7 cellular contexts compared by ENCODE assay signal in the genomic region with DNA sequence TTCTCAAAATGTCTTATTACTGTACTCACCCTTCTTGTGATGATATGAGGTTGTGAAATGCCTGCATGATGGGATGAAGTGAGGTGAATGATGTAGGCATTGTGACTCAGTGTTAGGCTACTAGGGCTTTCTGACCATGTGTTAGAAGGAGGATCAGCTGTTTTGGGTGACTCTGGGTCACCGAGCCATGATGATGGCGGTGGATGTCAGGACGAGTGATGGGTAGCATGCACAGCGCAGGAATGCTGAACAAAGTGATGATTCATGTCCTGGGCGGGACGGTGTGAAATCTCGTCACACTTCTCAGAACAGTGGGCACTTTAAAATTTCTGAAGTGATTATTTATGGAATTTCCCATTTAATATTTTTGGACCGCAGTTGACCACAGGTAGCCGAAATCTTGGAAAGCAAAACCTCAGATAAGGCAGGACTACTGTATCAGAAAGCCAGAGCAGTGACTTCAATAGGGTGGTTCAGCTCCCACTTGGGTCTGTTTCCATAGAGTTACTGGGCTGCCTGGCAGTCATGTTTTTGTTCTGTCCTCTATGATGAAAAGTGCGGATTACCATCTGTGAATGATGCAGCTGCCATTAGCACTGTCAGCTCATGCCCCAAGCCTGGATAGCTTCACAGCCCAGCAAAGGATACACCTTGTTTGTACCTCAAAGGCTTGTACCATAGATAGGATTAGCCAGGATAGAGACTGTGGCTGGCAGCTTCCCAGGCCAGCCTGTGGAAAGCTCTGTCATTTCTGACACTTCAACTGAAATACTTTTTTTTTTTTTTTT. TPM values are rescaled to one million over a fixed set of nuclear protein-coding genes. Genes with fewer than 3 reads are reported as not detected.
DNase-seq lines count a peak whose midpoint lies in the region; ATAC-seq lines count a peak whose summit lies in the region.

No MANE protein-coding gene starts in this region.

- DNase-seq in Karpas-422 (peak; percentile 38), glomerular visceral epithelial cell (ENCODE audit: extremely low spot score) (peak; percentile 99), NCI-H2227 (lab: John Stamatoyannopoulos, UW; ENCODE audit: unreplicated experiment) (no peak), DMS53 (lab: John Stamatoyannopoulos, UW) (no peak)
- DNase-seq in activated CD4-positive, alpha-beta memory T cell treated with anti-CD3 and anti-CD28 coated beads, Interleukin-2, amount 10 ng/mL, durations not matched to agents 7 days and 5 days: peak; percentile 57

- no peak overlapping the region for H2AFZ ChIP-seq in Karpas-422 (ENCODE audit: low read length)

- no peaks in the 10 kb centered on the region for H3K36me3 ChIP-seq in Karpas-422 (ENCODE audit: insufficient read depth, low read length)

- H3K9me2 ChIP-seq in Karpas-422 (replicated peaks; ENCODE audit: insufficient read depth, low read length): no peaks in the 10 kb centered on the region

- no peak overlapping the region for H3K4me3 ChIP-seq in Karpas-422 (ENCODE audit: low read length)

- H3K27ac Mint-ChIP-seq in activated CD4-positive, alpha-beta memory T cell treated with anti-CD3 and anti-CD28 coated beads, Interleukin-2, amount 10 ng/mL, durations not matched to agents 7 days and 5 days: peak overlapping the region; percentile 64
- peak overlapping the region; percentile 51 for H3K27ac Mint-ChIP-seq in stimulated activated naive CD8-positive, alpha-beta T cell treated with anti-CD3 and anti-CD28 coated beads, Interleukin-15, Interleukin-2, amounts not matched to agents 100 ng/mL and 50 ng/mL, for 24 hours

- no peaks in the 10 kb centered on the region for H3K4me1 ChIP-seq in Karpas-422 (ENCODE audit: low read length)

- no peaks in the 10 kb centered on the region for H3K9me3 ChIP-seq in Karpas-422 (ENCODE audit: low read length)

- POLR2A ChIA-PET in activated CD4-positive, alpha-beta memory T cell treated with anti-CD3 and anti-CD28 coated beads, Interleukin-2, amount 10 ng/mL, durations not matched to agents 7 days and 5 days (lab: Charles Lee): interaction anchor here (0.5 to 2.5 kb wide), 5 partner anchors 8 to 25 kb away, joined by 3 to 12 read pairs (median 5); no protein-coding TSS in a partner anchor

- peaks cover 35% of the 10 kb centered on the region for H3K4me1 Mint-ChIP-seq in activated CD4-positive, alpha-beta memory T cell treated with anti-CD3 and anti-CD28 coated beads, Interleukin-2, amount 10 ng/mL, durations not matched to agents 7 days and 5 days
- peaks cover 31% of the 10 kb centered on the region for H3K4me1 Mint-ChIP-seq in stimulated activated naive CD8-positive, alpha-beta T cell treated with anti-CD3 and anti-CD28 coated beads, Interleukin-15, Interleukin-2, amounts not matched to agents 100 ng/mL and 50 ng/mL, for 24 hours (ENCODE audit: low read depth)

- no peak overlapping the region for H3K4me2 ChIP-seq in Karpas-422 (ENCODE audit: low read depth, low read length, poor library complexity, severe bottlenecking)

- H3K4me3 Mint-ChIP-seq in activated CD4-positive, alpha-beta memory T cell treated with anti-CD3 and anti-CD28 coated beads, Interleukin-2, amount 10 ng/mL, durations not matched to agents 7 days and 5 days: peak overlapping the region; percentile 1
- H3K4me3 Mint-ChIP-seq in stimulated activated naive CD8-positive, alpha-beta T cell treated with anti-CD3 and anti-CD28 coated beads, Interleukin-15, Interleukin-2, amounts not matched to agents 100 ng/mL and 50 ng/mL, for 24 hours: peak overlapping the region; percentile 19

- peaks cover 14% of the 10 kb centered on the region for H3K36me3 Mint-ChIP-seq in activated CD4-positive, alpha-beta memory T cell treated with anti-CD3 and anti-CD28 coated beads, Interleukin-2, amount 10 ng/mL, durations not matched to agents 7 days and 5 days (ENCODE audit: low read depth)
- no peaks in the 10 kb centered on the region for H3K36me3 Mint-ChIP-seq in stimulated activated naive CD8-positive, alpha-beta T cell treated with anti-CD3 and anti-CD28 coated beads, Interleukin-15, Interleukin-2, amounts not matched to agents 100 ng/mL and 50 ng/mL, for 24 hours (ENCODE audit: low read depth)

- H3K27me3 Mint-ChIP-seq in activated CD4-positive, alpha-beta memory T cell treated with anti-CD3 and anti-CD28 coated beads, Interleukin-2, amount 10 ng/mL, durations not matched to agents 7 days and 5 days: no peaks in the 10 kb centered on the region
- no peaks in the 10 kb centered on the region for H3K27me3 Mint-ChIP-seq in stimulated activated naive CD8-positive, alpha-beta T cell treated with anti-CD3 and anti-CD28 coated beads, Interleukin-15, Interleukin-2, amounts not matched to agents 100 ng/mL and 50 ng/mL, for 24 hours

- H3K27me3 ChIP-seq in Karpas-422 (ENCODE audit: low read length): no peaks in the 10 kb centered on the region

- no peaks in the 10 kb centered on the region for H3K79me2 ChIP-seq in Karpas-422 (ENCODE audit: low read length)

- no peaks in the 10 kb centered on the region for H4K20me1 ChIP-seq in Karpas-422 (ENCODE audit: insufficient read depth, low read depth, low read length)

- no peak for ATAC-seq in GM18868 (IDR thresholded peaks at IDR 0.05; ENCODE audit: unreplicated experiment)

- H3K9me3 Mint-ChIP-seq in activated CD4-positive, alpha-beta memory T cell treated with anti-CD3 and anti-CD28 coated beads, Interleukin-2, amount 10 ng/mL, durations not matched to agents 7 days and 5 days: no peaks in the 10 kb centered on the region
- H3K9me3 Mint-ChIP-seq in stimulated activated naive CD8-positive, alpha-beta T cell treated with anti-CD3 and anti-CD28 coated beads, Interleukin-15, Interleukin-2, amounts not matched to agents 100 ng/mL and 50 ng/mL, for 24 hours: no peaks in the 10 kb centered on the region

- no peak overlapping the region for H3K9ac ChIP-seq in Karpas-422 (ENCODE audit: low read length)

- no peak overlapping the region for H3K27ac ChIP-seq in Karpas-422 (ENCODE audit: low read length)

- CTCF ChIA-PET in activated CD4-positive, alpha-beta memory T cell treated with anti-CD3 and anti-CD28 coated beads, Interleukin-2, amount 10 ng/mL, durations not matched to agents 7 days and 5 days (lab: Charles Lee): interaction anchor here (0.6 to 2.1 kb wide), 13 partner anchors 10 to 512 kb away, joined by 3 to 6 read pairs (median 4); no protein-coding TSS in a partner anchor

RNA-seq across cellular contexts. Expression of gene IL6R, which starts 26.6 kb away (rescaled TPM):
- 0.04 TPM in 1 of 2 replicates, not detected in the other for total RNA-seq in Karpas-422 (2014; rRNA removed; shearing (Covaris generic); ENCODE audit: low replicate concordance)
- 10 to 100 TPM; 15.7 to 16.0 TPM for total RNA-seq in activated CD4-positive, alpha-beta memory T cell treated with anti-CD3 and anti-CD28 coated beads, Interleukin-2, amount 10 ng/mL, durations not matched to agents 7 days and 5 days

Comparison
In these comparisons a context has a peak if more than half of its experiments do, and no peak if none do; other contexts are left out.
1. DNase-seq: peak in Karpas-422 (single experiment), activated CD4-positive, alpha-beta memory T cell treated with anti-CD3 and anti-CD28 coated beads, Interleukin-2, amount 10 ng/mL, durations not matched to agents 7 days and 5 days (single experiment) and glomerular visceral epithelial cell (single experiment); none in NCI-H2227 (single experiment) and DMS53 (single experiment).
2. RNA of gene IL6R, which starts 26.6 kb away (total RNA-seq): 15.7 to 16.0 TPM in activated CD4-positive, alpha-beta memory T cell treated with anti-CD3 and anti-CD28 coated beads, Interleukin-2, amount 10 ng/mL, durations not matched to agents 7 days and 5 days; 0.04 TPM in Karpas-422; every median in the first group is over 10 times any median in the second.